8 cellular contexts compared by ENCODE assay signal in genomic region chr1:60244906-60245305, GRCh38.
"Had no signal": no experiment of that assay in that cellular context is flagged by ENCODE, and none has a peak within 500 bp of the region (broad histone marks: within the 10 kb centered on the region; RNA-seq: fewer than 3 reads in every experiment).

No MANE protein-coding gene starts in this region.

- H3K4me3 ChIP-seq: GM23338, K562 had no signal

- H2AFZ ChIP-seq: GM23338 had no signal

- FAIRE-seq: H1, H54, HTR-8/SVneo, K562 had no signal

- ATAC-seq: GM23338, K562 had no signal

- H3K4me2 ChIP-seq: GM23338 had no signal

- DNase-seq: H9, HCEC 1CT, IMR-90 had no signal
